Comparison of ENCODE assay signal across 9 cellular contexts in genomic region chr20:62837790-62838458, GRCh38. TPM values are rescaled to one million over a fixed set of nuclear protein-coding genes. Genes with fewer than 3 reads are reported as not detected.
DNase-seq lines count a peak whose midpoint lies in the region; ATAC-seq and TF ChIP-seq lines count a peak whose summit lies in the region.
"Had no signal": no experiment of that assay in that cellular context is flagged by ENCODE, and none has a peak within 500 bp of the region (broad histone marks: within the 10 kb centered on the region; RNA-seq: fewer than 3 reads in every experiment).

No MANE protein-coding gene starts in this region.

- DNase-seq in RPMI8226, result peak; percentile 92
- DNase-seq in naive B cell, result peak; percentile 77
- DNase-seq in islet precursor cell, result no peak
- DNase-seq in activated naive CD4-positive, alpha-beta T cell treated with anti-CD3 and anti-CD28 coated beads, Interleukin-2, amount 10 ng/mL, durations not matched to agents 7 days and 5 days, result no peak
- DNase-seq in CD8-positive, alpha-beta T cell, result no peak
- no peak for DNase-seq in MG63

- intact Hi-C loops in CD8-positive, alpha-beta T cell (cut with DNase I, micrococcal nuclease), result no loop called here

- no peaks in the 10 kb centered on the region for H3K9me3 Mint-ChIP-seq in naive B cell
- H3K9me3 Mint-ChIP-seq in activated naive CD4-positive, alpha-beta T cell treated with anti-CD3 and anti-CD28 coated beads, Interleukin-2, amount 10 ng/mL, durations not matched to agents 7 days and 5 days, result no peaks in the 10 kb centered on the region
- no peaks in the 10 kb centered on the region for H3K9me3 Mint-ChIP-seq in CD8-positive, alpha-beta T cell

- peak overlapping the region; percentile 13 to 85 (median 51) for H3K4me3 Mint-ChIP-seq in naive B cell
- no peak overlapping the region for H3K4me3 Mint-ChIP-seq in activated naive CD4-positive, alpha-beta T cell treated with anti-CD3 and anti-CD28 coated beads, Interleukin-2, amount 10 ng/mL, durations not matched to agents 7 days and 5 days
- H3K4me3 Mint-ChIP-seq in CD8-positive, alpha-beta T cell, result no peak overlapping the region

- no peaks in the 10 kb centered on the region for H3K27me3 ChIP-seq in CD8-positive, alpha-beta T cell (ENCODE audit: insufficient read depth, low read length)
- H3K27me3 ChIP-seq in MG63, result no peaks in the 10 kb centered on the region

- H3K36me3 ChIP-seq in CD8-positive, alpha-beta T cell (ENCODE audit: insufficient read depth, low read length), result no peaks in the 10 kb centered on the region
- H3K36me3 ChIP-seq in MG63, result peaks cover 3% of the 10 kb centered on the region; the same call in 1 of the 2 replicates

- H3K9me3 ChIP-seq in CD8-positive, alpha-beta T cell (ENCODE audit: low read length), result no peaks in the 10 kb centered on the region
- H3K9me3 ChIP-seq in MG63, result no peaks in the 10 kb centered on the region

- no peaks in the 10 kb centered on the region for H3K36me3 Mint-ChIP-seq in naive B cell
- no peaks in the 10 kb centered on the region for H3K36me3 Mint-ChIP-seq in activated naive CD4-positive, alpha-beta T cell treated with anti-CD3 and anti-CD28 coated beads, Interleukin-2, amount 10 ng/mL, durations not matched to agents 7 days and 5 days
- no peaks in the 10 kb centered on the region for H3K36me3 Mint-ChIP-seq in CD8-positive, alpha-beta T cell

- no peak overlapping the region for H3K27ac ChIP-seq in CD8-positive, alpha-beta T cell (ENCODE audit: low read depth, low read length)

- H3K4me1 ChIP-seq in CD8-positive, alpha-beta T cell (ENCODE audit: insufficient read depth, low read length), result no peaks in the 10 kb centered on the region

- H3K4me3 ChIP-seq in CD8-positive, alpha-beta T cell (ENCODE audit: low read depth, low read length), result no peak overlapping the region
- no peak overlapping the region for H3K4me3 ChIP-seq in MG63

- CTCF ChIA-PET in activated naive CD4-positive, alpha-beta T cell treated with anti-CD3 and anti-CD28 coated beads, Interleukin-2, amount 10 ng/mL, durations not matched to agents 7 days and 5 days (lab: Charles Lee), result interaction anchor here (0.5 kb wide), 1 partner anchor 32 kb away, joined by 3 read pairs; no protein-coding TSS in a partner anchor
- CTCF ChIA-PET in CD8-positive, alpha-beta T cell (lab: Charles Lee), result no interaction called here

- no peaks in the 10 kb centered on the region for H3K27me3 Mint-ChIP-seq in naive B cell
- peaks cover 27% of the 10 kb centered on the region for H3K27me3 Mint-ChIP-seq in activated naive CD4-positive, alpha-beta T cell treated with anti-CD3 and anti-CD28 coated beads, Interleukin-2, amount 10 ng/mL, durations not matched to agents 7 days and 5 days
- peaks cover 8% of the 10 kb centered on the region for H3K27me3 Mint-ChIP-seq in CD8-positive, alpha-beta T cell (ENCODE audit: low read depth)

- ATAC-seq in GM18870 (IDR thresholded peaks at IDR 0.05; ENCODE audit: unreplicated experiment), result peak; percentile 43
- peak; percentile 75 for ATAC-seq in HG03175 (IDR thresholded peaks at IDR 0.05; ENCODE audit: unreplicated experiment)
- ATAC-seq in naive B cell (ENCODE audit: low read depth in 2 of 2), result peak; percentile 72 to 78
- no peak for ATAC-seq in CD8-positive, alpha-beta T cell
- ATAC-seq: HCT116 had no signal

- no peak for TF ChIP-seq CTCF in CD8-positive, alpha-beta T cell (IDR thresholded peaks at IDR 0.05)

- peak overlapping the region; percentile 53 to 99 (median 95) for H3K27ac Mint-ChIP-seq in naive B cell
- no peak overlapping the region for H3K27ac Mint-ChIP-seq in activated naive CD4-positive, alpha-beta T cell treated with anti-CD3 and anti-CD28 coated beads, Interleukin-2, amount 10 ng/mL, durations not matched to agents 7 days and 5 days
- H3K27ac Mint-ChIP-seq in CD8-positive, alpha-beta T cell, result no peak overlapping the region

- H3K4me1 Mint-ChIP-seq in naive B cell, result peaks cover 5 to 30% (median 23%) of the 10 kb centered on the region in 3 donors
- H3K4me1 Mint-ChIP-seq in activated naive CD4-positive, alpha-beta T cell treated with anti-CD3 and anti-CD28 coated beads, Interleukin-2, amount 10 ng/mL, durations not matched to agents 7 days and 5 days, result no peaks in the 10 kb centered on the region
- no peaks in the 10 kb centered on the region for H3K4me1 Mint-ChIP-seq in CD8-positive, alpha-beta T cell (ENCODE audit: low read depth)

- POLR2A ChIA-PET in CD8-positive, alpha-beta T cell (lab: Charles Lee), result no interaction called here

RNA-seq across cellular contexts. Expression of gene COL9A3, which starts 21.1 kb away (rescaled TPM):
- 10 to 100 TPM in 2 of 6 donors, 1 to 10 TPM in 4; 1.2 to 19.6 (median 2.6) TPM for polyA plus RNA-seq in naive B cell (ENCODE audit: low read depth in 6 of 6)
- total RNA-seq in CD8-positive, alpha-beta T cell, result not detected
- total RNA-seq in MG63 (2014; rRNA removed; shearing (Covaris generic); ENCODE audit: low replicate concordance), result 2.8 TPM in 1 of 2 replicates, not detected in the other

RNA-seq across cellular contexts. Expression of gene TCFL5, which starts 23.7 kb away (rescaled TPM):
- 1 to 10 TPM in 5 of 6 donors, under 1 TPM in 1; 0.51 to 2.0 (median 1.2) TPM for polyA plus RNA-seq in naive B cell (ENCODE audit: low read depth in 6 of 6)
- total RNA-seq in CD8-positive, alpha-beta T cell, result 1 to 10 TPM; 4.3 to 4.8 TPM
- total RNA-seq in MG63 (2014; rRNA removed; shearing (Covaris generic); ENCODE audit: low replicate concordance), result 16.0 and 25.4 TPM in 2 replicates

RNA-seq across cellular contexts. Expression of gene OGFR, which starts 33.3 kb away (rescaled TPM):
- polyA plus RNA-seq in naive B cell (ENCODE audit: low read depth in 6 of 6), result 10 to 100 TPM; 20.6 to 74.6 (median 46.0) TPM
- 10 to 100 TPM; 47.8 to 52.2 TPM for total RNA-seq in CD8-positive, alpha-beta T cell
- 67.7 and 72.3 TPM in 2 replicates for total RNA-seq in MG63 (2014; rRNA removed; shearing (Covaris generic); ENCODE audit: low replicate concordance)

RNA-seq across cellular contexts. Expression of gene MRGBP, which starts 41.7 kb away (rescaled TPM):
- 10 to 100 TPM; 10.8 to 13.2 (median 11.3) TPM for polyA plus RNA-seq in naive B cell (ENCODE audit: low read depth in 6 of 6)
- 1 to 10 TPM; 7.8 to 8.6 TPM for total RNA-seq in CD8-positive, alpha-beta T cell
- total RNA-seq in MG63 (2014; rRNA removed; shearing (Covaris generic); ENCODE audit: low replicate concordance), result 52.1 and 63.5 TPM in 2 replicates

Comparison
In these comparisons a context has a peak if more than half of its experiments do, and no peak if none do; other contexts are left out.
1. DNase-seq: peak in RPMI8226 (single experiment) and naive B cell (single experiment); none in islet precursor cell (single experiment), activated naive CD4-positive, alpha-beta T cell treated with anti-CD3 and anti-CD28 coated beads, Interleukin-2, amount 10 ng/mL, durations not matched to agents 7 days and 5 days (single experiment), CD8-positive, alpha-beta T cell (0 of 7) and MG63 (single experiment).
2. H3K27ac Mint-ChIP-seq: peak in naive B cell (6 of 6); none in activated naive CD4-positive, alpha-beta T cell treated with anti-CD3 and anti-CD28 coated beads, Interleukin-2, amount 10 ng/mL, durations not matched to agents 7 days and 5 days (single experiment) and CD8-positive, alpha-beta T cell (single experiment).
3. H3K4me3 Mint-ChIP-seq: peak in naive B cell (8 of 8); none in activated naive CD4-positive, alpha-beta T cell treated with anti-CD3 and anti-CD28 coated beads, Interleukin-2, amount 10 ng/mL, durations not matched to agents 7 days and 5 days (single experiment) and CD8-positive, alpha-beta T cell (single experiment).